Comparison of ENCODE assay signal across 20 cellular contexts in the genomic region with DNA sequence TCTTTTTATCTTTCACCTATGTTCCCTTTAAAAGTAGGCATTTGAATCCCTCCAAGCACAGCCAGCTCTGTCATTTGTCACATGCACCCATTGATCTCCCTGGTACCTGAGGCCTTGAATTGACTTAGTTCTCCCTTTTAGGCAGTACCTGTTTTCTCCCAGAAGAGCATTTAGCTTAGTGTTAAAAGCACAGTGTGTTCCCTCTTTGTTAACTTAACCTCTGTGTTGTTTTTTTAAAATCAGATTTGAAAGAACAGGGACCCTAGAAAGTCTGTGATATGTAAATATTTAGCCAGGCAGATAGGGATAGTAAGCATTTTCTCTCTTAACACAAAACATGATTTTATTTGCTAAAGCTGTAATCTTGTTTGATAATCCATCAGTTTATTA.
A peak's percentile ranks its signal among the peaks of the same experiment; 100 is the strongest.
DNase-seq lines count a peak whose midpoint lies in the region; ATAC-seq lines count a peak whose summit lies in the region.
"Had no signal": no experiment of that assay in that cellular context is flagged by ENCODE, and none has a peak within 500 bp of the region (broad histone marks: within the 10 kb centered on the region; RNA-seq: fewer than 3 reads in every experiment).

No MANE protein-coding gene starts in this region.

- H3K4me3 ChIP-seq in CD4-positive, alpha-beta memory T cell (ENCODE audit: low read length in 2 of 2) = no peak overlapping the region
- no peak overlapping the region for H3K4me3 ChIP-seq in H7 (ENCODE audit: insufficient read depth, low read depth, low read length)
- H3K4me3 ChIP-seq: coronary artery, esophagus squamous epithelium had no signal

- no peak overlapping the region for H3K27ac ChIP-seq in CD4-positive, alpha-beta memory T cell (ENCODE audit: low read depth, low read length)
- peak overlapping the region; percentile 24 for H3K27ac ChIP-seq in caudate nucleus (ENCODE audit: low read depth, low read length)

- ATAC-seq in HG03280 (IDR thresholded peaks at IDR 0.05; ENCODE audit: unreplicated experiment) (peak; percentile 16), GM21515 (IDR thresholded peaks at IDR 0.05; ENCODE audit: unreplicated experiment) (no peak)
- peak in 1 of 2 donors; percentile 36 for ATAC-seq in natural killer cell treated with Interleukin-12 subunit alpha and Interleukin-12 subunit beta and Interleukin-15 and Interleukin-18, amount 100 ng/mL, for 72 hours
- ATAC-seq: activated T-cell treated with anti-CD3 and anti-CD28 coated beads, Interleukin-2, amount 50 U/mL, for 72 hours; HCT116; left ventricle myocardium superior had no signal

- H3K27me3 Mint-ChIP-seq in CD4-positive, alpha-beta memory T cell = no peaks in the 10 kb centered on the region
- H3K27me3 Mint-ChIP-seq in natural killer cell treated with Interleukin-12 subunit alpha and Interleukin-12 subunit beta and Interleukin-15 and Interleukin-18, amount 100 ng/mL, for 72 hours = no peaks in the 10 kb centered on the region
- no peaks in the 10 kb centered on the region for H3K27me3 Mint-ChIP-seq in activated CD4-positive, alpha-beta T cell treated with anti-CD3 and anti-CD28 coated beads, Interleukin-2, amount 10 ng/mL, durations not matched to agents 24 days and 14 days

- H3K4me3 Mint-ChIP-seq in CD4-positive, alpha-beta memory T cell = peak overlapping the region in 5 of 8 donors; percentile 27 to 68 (median 54)
- no peak overlapping the region for H3K4me3 Mint-ChIP-seq in natural killer cell treated with Interleukin-12 subunit alpha and Interleukin-12 subunit beta and Interleukin-15 and Interleukin-18, amount 100 ng/mL, for 72 hours
- H3K4me3 Mint-ChIP-seq in activated CD4-positive, alpha-beta T cell treated with anti-CD3 and anti-CD28 coated beads, Interleukin-2, amount 10 ng/mL, durations not matched to agents 24 days and 14 days = no peak overlapping the region
- H3K4me3 Mint-ChIP-seq: activated T-cell treated with anti-CD3 and anti-CD28 coated beads, Interleukin-2, amount 50 U/mL, for 72 hours; nephron progenitor cell; T-helper 2 cell treated with Interferon-gamma antibody and Interleukin-4, amounts not matched to agents 5 μg/mL and 100 μg/mL, for 36 hours had no signal

- CTCF ChIA-PET in CD4-positive, alpha-beta memory T cell (lab: Charles Lee; ENCODE audit: partially characterized antibody) = no interaction called here

- H3K36me3 Mint-ChIP-seq in CD4-positive, alpha-beta memory T cell = no peaks in the 10 kb centered on the region
- H3K36me3 Mint-ChIP-seq in natural killer cell treated with Interleukin-12 subunit alpha and Interleukin-12 subunit beta and Interleukin-15 and Interleukin-18, amount 100 ng/mL, for 72 hours = no peaks in the 10 kb centered on the region
- no peaks in the 10 kb centered on the region for H3K36me3 Mint-ChIP-seq in activated CD4-positive, alpha-beta T cell treated with anti-CD3 and anti-CD28 coated beads, Interleukin-2, amount 10 ng/mL, durations not matched to agents 24 days and 14 days (ENCODE audit: low read depth)

- H3K4me1 Mint-ChIP-seq in CD4-positive, alpha-beta memory T cell = peaks cover 8 to 33% (median 17%) of the 10 kb centered on the region in 4 donors
- H3K4me1 Mint-ChIP-seq in natural killer cell treated with Interleukin-12 subunit alpha and Interleukin-12 subunit beta and Interleukin-15 and Interleukin-18, amount 100 ng/mL, for 72 hours (ENCODE audit: low read depth in 2 of 2) = peaks cover 25 to 30% of the 10 kb centered on the region in 2 donors
- H3K4me1 Mint-ChIP-seq in activated CD4-positive, alpha-beta T cell treated with anti-CD3 and anti-CD28 coated beads, Interleukin-2, amount 10 ng/mL, durations not matched to agents 24 days and 14 days = peaks cover 12% of the 10 kb centered on the region

- H3K27ac Mint-ChIP-seq in CD4-positive, alpha-beta memory T cell = peak overlapping the region in 6 of 7 donors; percentile 2 to 68 (median 54)
- peak overlapping the region; percentile 5 to 8 for H3K27ac Mint-ChIP-seq in natural killer cell treated with Interleukin-12 subunit alpha and Interleukin-12 subunit beta and Interleukin-15 and Interleukin-18, amount 100 ng/mL, for 72 hours
- H3K27ac Mint-ChIP-seq in activated CD4-positive, alpha-beta T cell treated with anti-CD3 and anti-CD28 coated beads, Interleukin-2, amount 10 ng/mL, durations not matched to agents 24 days and 14 days = no peak overlapping the region
- H3K27ac Mint-ChIP-seq: activated T-cell treated with anti-CD3 and anti-CD28 coated beads, Interleukin-2, amount 50 U/mL, for 72 hours had no signal

- in situ Hi-C loops in KBM-7 (cut with MboI; ENCODE audit: low pct_unique_long_range_greater_than_20kb, low sequenced_read_pairs) = no loop called here

- H3K4me1 ChIP-seq in CD4-positive, alpha-beta memory T cell (ENCODE audit: insufficient read depth, low read length) = no peaks in the 10 kb centered on the region

- POLR2A ChIA-PET in CD4-positive, alpha-beta memory T cell (lab: Charles Lee; ENCODE audit: partially characterized antibody) = no interaction called here

- no peaks in the 10 kb centered on the region for H3K36me3 ChIP-seq in CD4-positive, alpha-beta memory T cell (ENCODE audit: insufficient read depth, low read length)
- H3K36me3 ChIP-seq in H7 (replicated peaks; ENCODE audit: control insufficient read depth, insufficient read depth, low read length) = no peaks in the 10 kb centered on the region
- H3K36me3 ChIP-seq: esophagus squamous epithelium had no signal

- DNase-seq in CD4-positive, alpha-beta memory T cell = no peak
- no peak for DNase-seq in caudate nucleus (lab: John Stamatoyannopoulos, UW)
- no peak for DNase-seq in natural killer cell treated with Interleukin-12 subunit alpha and Interleukin-12 subunit beta and Interleukin-15 and Interleukin-18, amount 100 ng/mL, for 72 hours (ENCODE audit: low spot score)
- DNase-seq in KBM-7 = no peak
- DNase-seq in activated CD4-positive, alpha-beta T cell treated with anti-CD3 and anti-CD28 coated beads, Interleukin-2, amount 10 ng/mL, durations not matched to agents 24 days and 14 days = no peak
- no peak for DNase-seq in H7
- DNase-seq: activated CD4-positive, alpha-beta T cell treated with anti-CD3 and anti-CD28 coated beads for 4 hours; activated T-cell treated with anti-CD3 and anti-CD28 coated beads, Interleukin-2, amount 50 U/mL, for 72 hours; amniotic stem cell; DMS79; esophagus squamous epithelium; left ventricle myocardium superior; NCI-H774; nephron progenitor cell; stimulated activated naive CD4-positive, alpha-beta T cell treated with Interleukin-2 at 50 U/mL for 16 hours had no signal

- H3K9me3 ChIP-seq in CD4-positive, alpha-beta memory T cell (ENCODE audit: control insufficient read depth in 1 of 2, low read length in 2 of 2) = no peaks in the 10 kb centered on the region
- H3K9me3 ChIP-seq: esophagus squamous epithelium had no signal

- H3K9me3 Mint-ChIP-seq in CD4-positive, alpha-beta memory T cell = peaks cover 0 to 5% (median 0%) of the 10 kb centered on the region in 8 donors
- H3K9me3 Mint-ChIP-seq in natural killer cell treated with Interleukin-12 subunit alpha and Interleukin-12 subunit beta and Interleukin-15 and Interleukin-18, amount 100 ng/mL, for 72 hours = no peaks in the 10 kb centered on the region
- no peaks in the 10 kb centered on the region for H3K9me3 Mint-ChIP-seq in activated CD4-positive, alpha-beta T cell treated with anti-CD3 and anti-CD28 coated beads, Interleukin-2, amount 10 ng/mL, durations not matched to agents 24 days and 14 days
- H3K9me3 Mint-ChIP-seq: nephron progenitor cell; T-helper 2 cell treated with Interferon-gamma antibody and Interleukin-4, amounts not matched to agents 5 μg/mL and 100 μg/mL, for 36 hours had no signal

- intact Hi-C loops in CD4-positive, alpha-beta memory T cell (cut with micrococcal nuclease) = no loop called here
- intact Hi-C loops in activated CD4-positive, alpha-beta T cell treated with anti-CD3 and anti-CD28 coated beads, Interleukin-2, amount 10 ng/mL, durations not matched to agents 24 days and 14 days (cut with micrococcal nuclease) = no loop called here

- no peaks in the 10 kb centered on the region for H3K27me3 ChIP-seq in CD4-positive, alpha-beta memory T cell (ENCODE audit: insufficient read depth, low read length)
- no peaks in the 10 kb centered on the region for H3K27me3 ChIP-seq in H7 (ENCODE audit: control insufficient read depth, insufficient read depth, low read length)
- H3K27me3 ChIP-seq: esophagus squamous epithelium had no signal

Comparison
In these comparisons a context has a peak if more than half of its experiments do, and no peak if none do; other contexts are left out.
1. H3K4me3 Mint-ChIP-seq: peak in CD4-positive, alpha-beta memory T cell (5 of 8); none in natural killer cell treated with Interleukin-12 subunit alpha and Interleukin-12 subunit beta and Interleukin-15 and Interleukin-18, amount 100 ng/mL, for 72 hours (single experiment) and activated CD4-positive, alpha-beta T cell treated with anti-CD3 and anti-CD28 coated beads, Interleukin-2, amount 10 ng/mL, durations not matched to agents 24 days and 14 days (single experiment).